Comparison of ENCODE assay signal across 1 cellular context in genomic region chr2:230907361-230908093, GRCh38.
TF ChIP-seq lines count a peak whose summit lies in the region.

No MANE protein-coding gene starts in this region.

TF ChIP-seq in HepG2, 621 proteins besides CTCF, POLR2A, EP300 and RAD21:
- TF ChIP-seq ZBTB49 (CRISPR knock-in tag; IDR thresholded peaks at IDR 0.05; ENCODE audit: borderline replicate concordance) (no peak), ZNF841 (CRISPR knock-in tag; IDR thresholded peaks at IDR 0.05; ENCODE audit: borderline replicate concordance) (no peak), ZNF646 (CRISPR knock-in tag; IDR thresholded peaks at IDR 0.05) (no peak), CSRNP1 (CRISPR knock-in tag; IDR thresholded peaks at IDR 0.05) (no peak)
